ENCODE assay signal across 10 cellular contexts in the genomic region with DNA sequence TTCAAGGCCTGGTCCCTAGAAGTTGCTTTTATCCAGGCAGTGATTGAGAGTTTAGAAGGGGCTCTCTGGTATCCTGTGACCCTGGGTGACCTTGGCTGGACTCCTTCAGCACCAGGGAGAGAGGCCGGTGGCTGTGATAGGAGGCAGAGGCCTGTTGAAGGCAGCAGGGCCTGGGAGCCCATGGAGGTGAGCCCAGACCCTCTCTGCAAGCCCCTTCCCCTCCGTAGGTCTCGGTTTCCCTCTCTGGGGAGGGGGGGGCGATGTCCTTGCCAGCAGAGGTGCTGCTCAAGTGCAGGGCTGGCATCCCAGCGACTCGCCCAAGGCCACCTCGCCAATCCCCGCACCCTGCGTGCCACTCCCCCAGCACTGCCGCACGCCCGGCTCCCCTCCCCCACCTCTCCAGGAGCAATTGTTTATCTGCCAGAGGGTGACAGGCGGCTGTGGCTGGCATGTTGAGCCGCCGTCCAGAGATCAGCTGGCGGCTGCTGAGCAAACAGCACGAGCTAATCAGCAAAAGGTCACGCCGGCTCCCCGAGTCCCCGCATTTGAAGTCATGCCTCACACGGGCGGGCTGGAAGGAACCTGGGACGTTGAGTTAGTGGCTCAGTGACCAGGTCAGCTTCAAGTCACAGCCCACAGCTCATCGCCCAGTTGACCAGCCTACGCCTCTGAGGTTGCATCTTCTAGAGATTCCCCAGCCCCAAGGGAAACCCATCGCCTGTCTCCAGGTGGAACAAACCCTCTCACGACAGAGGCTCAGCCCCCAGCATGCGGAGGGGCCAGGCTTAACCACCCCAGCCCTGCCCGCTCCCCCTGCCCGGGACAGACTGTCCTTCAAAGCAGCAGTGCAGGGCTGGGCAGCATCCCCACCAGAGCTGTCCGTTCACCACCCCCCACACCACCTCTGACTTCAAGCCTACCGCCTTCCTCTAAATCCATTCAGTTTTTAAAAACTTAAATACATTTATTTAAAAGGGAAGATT. TPM values are rescaled to one million over a fixed set of nuclear protein-coding genes. Genes with fewer than 3 reads are reported as not detected.
DNase-seq lines count a peak whose midpoint lies in the region; ATAC-seq and TF ChIP-seq lines count a peak whose summit lies in the region.
"Had no signal": no experiment of that assay in that cellular context is flagged by ENCODE, and none has a peak within 500 bp of the region (broad histone marks: within the 10 kb centered on the region; RNA-seq: fewer than 3 reads in every experiment).

No MANE protein-coding gene starts in this region.

- intact Hi-C loops in MCF 10A (cut with micrococcal nuclease): no loop called here
- intact Hi-C loops in activated CD4-positive, alpha-beta T cell treated with anti-CD3 and anti-CD28 coated beads for 36 hours (cut with DNase I, micrococcal nuclease): no loop called here

- no peaks in the 10 kb centered on the region for H3K9me3 Mint-ChIP-seq in endothelial cell (ENCODE audit: unreplicated experiment)
- H3K9me3 Mint-ChIP-seq in nephron progenitor cell: peaks cover 14% of the 10 kb centered on the region
- peaks cover 0 to 10% (median 2%) of the 10 kb centered on the region in 9 donors for H3K9me3 Mint-ChIP-seq in naive thymus-derived CD8-positive, alpha-beta T cell
- H3K9me3 Mint-ChIP-seq in MCF 10A (ENCODE audit: unreplicated experiment): no peaks in the 10 kb centered on the region
- peaks cover 5% of the 10 kb centered on the region for H3K9me3 Mint-ChIP-seq in activated CD4-positive, alpha-beta T cell treated with anti-CD3 and anti-CD28 coated beads for 36 hours (ENCODE audit: low read depth)

- no peak for TF ChIP-seq CTCF in endothelial cell (IDR thresholded peaks at IDR 0.05; ENCODE audit: unreplicated experiment)
- no peak for TF ChIP-seq CTCF in nephron progenitor cell (IDR thresholded peaks at IDR 0.05)
- no peak for TF ChIP-seq CTCF in MCF 10A (IDR thresholded peaks at IDR 0.05; ENCODE audit: unreplicated experiment)

- H3K27ac Mint-ChIP-seq in endothelial cell (ENCODE audit: unreplicated experiment) (no peak overlapping the region), nephron progenitor cell (no peak overlapping the region), MCF 10A (ENCODE audit: low read depth, unreplicated experiment) (no peak overlapping the region)
- no peak overlapping the region for H3K27ac Mint-ChIP-seq in naive thymus-derived CD8-positive, alpha-beta T cell
- no peak overlapping the region for H3K27ac Mint-ChIP-seq in activated CD4-positive, alpha-beta T cell treated with anti-CD3 and anti-CD28 coated beads for 36 hours
- H3K27ac Mint-ChIP-seq: activated naive CD8-positive, alpha-beta T cell treated with anti-CD3 and anti-CD28 coated beads, Interleukin-2, amount 50 U/mL, for 24 hours had no signal

- POLR2A ChIA-PET in naive thymus-derived CD8-positive, alpha-beta T cell (lab: Charles Lee): no interaction called here
- POLR2A ChIA-PET in MCF 10A (lab: Yijun Ruan, JAX): interaction anchor here (0.7 kb wide), 1 partner anchor 398 kb away, joined by 3 read pairs; no protein-coding TSS in a partner anchor
- POLR2A ChIA-PET in activated CD4-positive, alpha-beta T cell treated with anti-CD3 and anti-CD28 coated beads for 36 hours (lab: Charles Lee): no interaction called here

- no peak for ATAC-seq in naive thymus-derived CD8-positive, alpha-beta T cell
- no peak for ATAC-seq in activated CD4-positive, alpha-beta T cell treated with anti-CD3 and anti-CD28 coated beads for 36 hours
- ATAC-seq: activated naive CD8-positive, alpha-beta T cell treated with anti-CD3 and anti-CD28 coated beads, Interleukin-2, amount 50 U/mL, for 24 hours had no signal

- DNase-seq in ELF-1 (ENCODE audit: low read depth, low spot score) (peak; percentile 87), NCI-H345 (lab: John Stamatoyannopoulos, UW) (peak; percentile 71), endothelial cell (ENCODE audit: low spot score) (peak; percentile 44), nephron progenitor cell (peak; percentile 76), MCF 10A (ENCODE audit: unreplicated experiment) (no peak)
- no peak for DNase-seq in naive thymus-derived CD8-positive, alpha-beta T cell
- DNase-seq in activated effector memory CD4-positive, alpha-beta T cell treated with Interleukin-2 at 50 U/mL for 16 hours: no peak
- no peak for DNase-seq in activated CD4-positive, alpha-beta T cell treated with anti-CD3 and anti-CD28 coated beads for 36 hours
- DNase-seq: activated naive CD8-positive, alpha-beta T cell treated with anti-CD3 and anti-CD28 coated beads, Interleukin-2, amount 50 U/mL, for 24 hours; trophoblast cell had no signal

- no TSS peak for BruUV-seq in MCF 10A (replicated peaks; lab: Mats Ljungman, UMichigan)

- H3K4me1 Mint-ChIP-seq in endothelial cell (ENCODE audit: unreplicated experiment) (peaks cover 18% of the 10 kb centered on the region), nephron progenitor cell (peaks cover 50% of the 10 kb centered on the region), MCF 10A (ENCODE audit: insufficient read depth, unreplicated experiment) (peaks cover 5% of the 10 kb centered on the region)
- H3K4me1 Mint-ChIP-seq in naive thymus-derived CD8-positive, alpha-beta T cell: peaks cover 0 to 5% (median 2%) of the 10 kb centered on the region in 4 donors
- H3K4me1 Mint-ChIP-seq in activated CD4-positive, alpha-beta T cell treated with anti-CD3 and anti-CD28 coated beads for 36 hours: peaks cover 7% of the 10 kb centered on the region
- H3K4me1 Mint-ChIP-seq: activated naive CD8-positive, alpha-beta T cell treated with anti-CD3 and anti-CD28 coated beads, Interleukin-2, amount 50 U/mL, for 24 hours had no signal

- CTCF ChIA-PET in MCF 10A (lab: Yijun Ruan, JAX): interaction anchor here (0.8 to 1.0 kb wide), 2 partner anchors 9 to 135 kb away, joined by 4 read pairs; no protein-coding TSS in a partner anchor
- CTCF ChIA-PET in activated CD4-positive, alpha-beta T cell treated with anti-CD3 and anti-CD28 coated beads for 36 hours (lab: Charles Lee): no interaction called here

- H3K4me3 Mint-ChIP-seq in endothelial cell (ENCODE audit: unreplicated experiment) (no peak overlapping the region), nephron progenitor cell (no peak overlapping the region), MCF 10A (ENCODE audit: unreplicated experiment) (no peak overlapping the region)
- no peak overlapping the region for H3K4me3 Mint-ChIP-seq in naive thymus-derived CD8-positive, alpha-beta T cell
- no peak overlapping the region for H3K4me3 Mint-ChIP-seq in activated CD4-positive, alpha-beta T cell treated with anti-CD3 and anti-CD28 coated beads for 36 hours
- H3K4me3 Mint-ChIP-seq: activated naive CD8-positive, alpha-beta T cell treated with anti-CD3 and anti-CD28 coated beads, Interleukin-2, amount 50 U/mL, for 24 hours had no signal

- peaks cover 26% of the 10 kb centered on the region for H3K36me3 Mint-ChIP-seq in endothelial cell (ENCODE audit: low read depth, unreplicated experiment)
- H3K36me3 Mint-ChIP-seq in nephron progenitor cell (ENCODE audit: low read depth): peaks cover 57% of the 10 kb centered on the region
- H3K36me3 Mint-ChIP-seq in naive thymus-derived CD8-positive, alpha-beta T cell: peaks cover 0 to 4% (median 0%) of the 10 kb centered on the region in 3 donors
- no peaks in the 10 kb centered on the region for H3K36me3 Mint-ChIP-seq in MCF 10A (ENCODE audit: insufficient read depth, unreplicated experiment)
- no peaks in the 10 kb centered on the region for H3K36me3 Mint-ChIP-seq in activated CD4-positive, alpha-beta T cell treated with anti-CD3 and anti-CD28 coated beads for 36 hours (ENCODE audit: low read depth)

- H3K27me3 Mint-ChIP-seq in endothelial cell (ENCODE audit: unreplicated experiment) (peaks cover 16% of the 10 kb centered on the region), nephron progenitor cell (ENCODE audit: low read depth, poor library complexity) (no peaks in the 10 kb centered on the region), MCF 10A (ENCODE audit: insufficient read depth, unreplicated experiment) (peaks cover 35% of the 10 kb centered on the region)
- peaks cover 0 to 22% (median 10%) of the 10 kb centered on the region in 5 donors for H3K27me3 Mint-ChIP-seq in naive thymus-derived CD8-positive, alpha-beta T cell
- no peaks in the 10 kb centered on the region for H3K27me3 Mint-ChIP-seq in activated CD4-positive, alpha-beta T cell treated with anti-CD3 and anti-CD28 coated beads for 36 hours

RNA-seq across cellular contexts. Expression of gene ELFN1, which starts 43.7 kb away (rescaled TPM):
- total RNA-seq in endothelial cell (ENCODE audit: unreplicated experiment) (10.6 TPM), MCF 10A (2022) (not detected in 2 replicates)
- total RNA-seq in naive thymus-derived CD8-positive, alpha-beta T cell: not detected
- polyA plus RNA-seq in naive thymus-derived CD8-positive, alpha-beta T cell: not detected
- total RNA-seq in activated CD4-positive, alpha-beta T cell treated with anti-CD3 and anti-CD28 coated beads for 36 hours: under 1 TPM; 0.05 to 0.09 TPM

Comparison
In these comparisons a context has a peak if more than half of its experiments do, and no peak if none do; other contexts are left out.
1. DNase-seq: peak in ELF-1 (single experiment), NCI-H345 (single experiment), endothelial cell (single experiment) and nephron progenitor cell (single experiment); none in naive thymus-derived CD8-positive, alpha-beta T cell (0 of 10), MCF 10A (single experiment), activated effector memory CD4-positive, alpha-beta T cell treated with Interleukin-2 at 50 U/mL for 16 hours (single experiment) and activated CD4-positive, alpha-beta T cell treated with anti-CD3 and anti-CD28 coated beads for 36 hours (single experiment).
2. RNA of gene ELFN1, which starts 43.7 kb away (total RNA-seq): 10.6 TPM in endothelial cell (single experiment); 0.05 to 0.09 TPM in activated CD4-positive, alpha-beta T cell treated with anti-CD3 and anti-CD28 coated beads for 36 hours, not detected in naive thymus-derived CD8-positive, alpha-beta T cell and not detected in MCF 10A; every median in the first group is over 10 times any median in the second.